ENCODE assay signal across 11 cellular contexts in genomic region chr6:81562169-81562568, GRCh38.
A peak's percentile ranks its signal among the peaks of the same experiment; 100 is the strongest.
DNase-seq lines count a peak whose midpoint lies in the region; ATAC-seq, FAIRE-seq and TF ChIP-seq lines count a peak whose summit lies in the region.
"Had no signal": no experiment of that assay in that cellular context is flagged by ENCODE, and none has a peak within 500 bp of the region (broad histone marks: within the 10 kb centered on the region; RNA-seq: fewer than 3 reads in every experiment).

No MANE protein-coding gene starts in this region.

- no peaks in the 10 kb centered on the region; the same call in 1 of the 2 replicates for H3K4me1 ChIP-seq in BE2C

- TF ChIP-seq CTCF in D721Med (IDR thresholded peaks at IDR 0.05; ENCODE audit: insufficient read depth, missing control alignments) (no peak), BE2C (IDR thresholded peaks at IDR 0.05; ENCODE audit: low read depth, low read length) (no peak)

- intact Hi-C loops in sciatic nerve (cut with DNase I), result no loop called here

- no peaks in the 10 kb centered on the region for H3K36me3 ChIP-seq in BE2C

- peak; percentile 73 for ATAC-seq in sciatic nerve
- no peak for ATAC-seq in GM18498 (IDR thresholded peaks at IDR 0.05; ENCODE audit: unreplicated experiment)

- no peaks in the 10 kb centered on the region for H3K9me3 ChIP-seq in BE2C

- H3K4me3 ChIP-seq in BE2C (ENCODE audit: low read depth, low read length), result no peak overlapping the region

- DNase-seq in GM03348 (ENCODE audit: low spot score), result peak; percentile 71
- DNase-seq in NCI-H774 (lab: John Stamatoyannopoulos, UW), result peak; percentile 41
- DNase-seq in fibroblast of the conjunctiva (ENCODE audit: low read depth), result peak; percentile 47
- no peak for DNase-seq in sciatic nerve (ENCODE audit: low spot score)
- DNase-seq in D721Med (ENCODE audit: insufficient read length, low spot score), result no peak
- no peak for DNase-seq in BE2C
- DNase-seq in SIG-M5 (lab: John Stamatoyannopoulos, UW), result no peak
- DNase-seq: activated effector memory CD4-positive, alpha-beta T cell treated with anti-CD3 and anti-CD28 coated beads, Interleukin-2, amount 50 U/mL, for 16 hours; head of caudate nucleus; SW 1271 had no signal

- FAIRE-seq in D721Med (lab: Jason Lieb, UNC), result no peak

- no peaks in the 10 kb centered on the region for H3K27me3 ChIP-seq in BE2C

Comparison
In these comparisons a context has a peak if more than half of its experiments do, and no peak if none do; other contexts are left out.
1. DNase-seq: peak in GM03348 (single experiment), NCI-H774 (single experiment) and fibroblast of the conjunctiva (single experiment); none in sciatic nerve (single experiment), D721Med (single experiment), BE2C (single experiment) and SIG-M5 (single experiment).